Comparison of ENCODE assay signal across 8 cellular contexts in the genomic region with DNA sequence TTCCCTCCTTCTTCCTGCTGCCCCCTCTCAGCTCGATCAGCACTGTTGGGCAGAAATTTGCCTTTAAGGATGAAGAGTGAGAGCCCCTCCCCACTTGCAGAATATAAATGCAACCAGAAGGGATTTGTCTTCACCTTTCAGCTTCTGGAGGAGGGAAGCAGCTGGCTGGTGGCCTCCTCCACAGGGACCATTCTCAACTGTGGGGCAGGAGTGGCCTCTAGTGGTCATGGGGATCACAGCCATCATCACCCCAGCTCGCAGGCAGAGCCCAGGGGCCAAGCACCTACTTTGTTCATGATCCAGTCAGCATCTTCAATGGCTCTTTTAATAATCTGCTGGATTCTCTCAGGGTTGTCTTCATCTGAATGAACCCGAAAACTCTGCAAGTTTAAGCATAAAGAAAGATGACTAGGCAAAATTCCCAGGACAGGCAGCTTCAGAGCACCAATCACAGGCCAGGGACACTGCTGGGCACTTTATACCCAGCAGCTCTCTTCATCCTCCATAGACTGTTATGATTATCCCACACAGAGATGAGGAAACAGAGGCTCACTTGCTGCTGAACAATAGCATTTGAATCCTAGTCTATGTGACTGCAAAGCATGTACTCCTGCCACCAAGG. TPM values are rescaled to one million over a fixed set of nuclear protein-coding genes. Genes with fewer than 3 reads are reported as not detected.
DNase-seq lines count a peak whose midpoint lies in the region; ATAC-seq and TF ChIP-seq lines count a peak whose summit lies in the region.

No MANE protein-coding gene starts in this region.

- H3K4me3 ChIP-seq in HFF-Myc (replicated peaks; ENCODE audit: low read depth, low read length): no peak overlapping the region

- ATAC-seq in left lobe of liver (peak; percentile 98), HG02588 (IDR thresholded peaks at IDR 0.05; ENCODE audit: unreplicated experiment) (no peak)

- H3K27ac Mint-ChIP-seq in chondrocyte (ENCODE audit: unreplicated experiment): no peak overlapping the region

- no peaks in the 10 kb centered on the region for H3K4me1 Mint-ChIP-seq in chondrocyte (ENCODE audit: low read depth)

- H3K9me3 Mint-ChIP-seq in chondrocyte (ENCODE audit: low read depth): no peaks in the 10 kb centered on the region

- H3K27me3 Mint-ChIP-seq in chondrocyte (ENCODE audit: low read depth): no peaks in the 10 kb centered on the region

- no peaks in the 10 kb centered on the region for H3K36me3 Mint-ChIP-seq in chondrocyte (ENCODE audit: low read depth)

- no peak overlapping the region for H3K4me3 Mint-ChIP-seq in chondrocyte (ENCODE audit: unreplicated experiment)

- TF ChIP-seq CTCF in HFF-Myc (IDR thresholded peaks at IDR 0.05; ENCODE audit: low read depth, low read length, missing control alignments) (peak; percentile 89), chondrocyte (IDR thresholded peaks at IDR 0.05) (peak; percentile 90)

- DNase-seq in DMS114 treated with DMSO at 0.1 percent for 48 hours (lab: John Stamatoyannopoulos, UW; ENCODE audit: unreplicated experiment): peak; percentile 42
- peak; percentile 35 for DNase-seq in HFF-Myc (ENCODE audit: extremely low read depth, low read depth)
- DNase-seq in NCI-H345 treated with DMSO at 0.1 percent for 48 hours (lab: John Stamatoyannopoulos, UW; ENCODE audit: unreplicated experiment): peak; percentile 80
- DNase-seq in activated CD4-positive, alpha-beta T cell treated with anti-CD3 and anti-CD28 coated beads for 4 hours: peak; percentile 36 to 58
- DNase-seq in chondrocyte (ENCODE audit: low spot score): no peak
- peak; percentile 76 for DNase-seq in left lobe of liver (ENCODE audit: low spot score)
- DNase-seq in stimulated activated CD4-positive, alpha-beta T cell treated with anti-CD3 and anti-CD28 coated beads, TNF-alpha, amount 100 ng/mL, for 4 hours (ENCODE audit: low read depth in 3 of 3): peak; percentile 36 to 40 (median 38)

RNA-seq across cellular contexts. Expression of gene LYRM9, which starts 13.1 kb away (rescaled TPM):
- total RNA-seq in chondrocyte (5.2 to 8.9 TPM (median 7.2 TPM) in 3 replicates), left lobe of liver (5.1 TPM)
